Comparison of ENCODE assay signal across 1 cellular context in genomic region chr2:120110062-120110362, GRCh38.
TF ChIP-seq lines count a peak whose summit lies in the region.

No MANE protein-coding gene starts in this region.

TF ChIP-seq in HEK293, 187 proteins besides CTCF, POLR2A, EP300 and RAD21 (continued from another document):
- no peak for TF ChIP-seq ZNF580 (tag by site-specific recombination; IDR thresholded peaks at IDR 0.05)
- TF ChIP-seq ZNF140 (tag by site-specific recombination; IDR thresholded peaks at IDR 0.05) = no peak
- TF ChIP-seq KLF16 (tag by site-specific recombination; IDR thresholded peaks at IDR 0.05) = no peak
- no peak for TF ChIP-seq KLF7 (tag by site-specific recombination; IDR thresholded peaks at IDR 0.05; ENCODE audit: borderline replicate concordance)
- TF ChIP-seq ZNF626 (tag by site-specific recombination; IDR thresholded peaks at IDR 0.05) = no peak
- TF ChIP-seq ZNF10 (tag by site-specific recombination; IDR thresholded peaks at IDR 0.05) = no peak
- TF ChIP-seq SP3 (tag by site-specific recombination; IDR thresholded peaks at IDR 0.05) = no peak
- TF ChIP-seq GLIS2 (tag by site-specific recombination; IDR thresholded peaks at IDR 0.05) = no peak
TF ChIP-seq in HEK293: peak in this region for 0.
